In the genomic region with DNA sequence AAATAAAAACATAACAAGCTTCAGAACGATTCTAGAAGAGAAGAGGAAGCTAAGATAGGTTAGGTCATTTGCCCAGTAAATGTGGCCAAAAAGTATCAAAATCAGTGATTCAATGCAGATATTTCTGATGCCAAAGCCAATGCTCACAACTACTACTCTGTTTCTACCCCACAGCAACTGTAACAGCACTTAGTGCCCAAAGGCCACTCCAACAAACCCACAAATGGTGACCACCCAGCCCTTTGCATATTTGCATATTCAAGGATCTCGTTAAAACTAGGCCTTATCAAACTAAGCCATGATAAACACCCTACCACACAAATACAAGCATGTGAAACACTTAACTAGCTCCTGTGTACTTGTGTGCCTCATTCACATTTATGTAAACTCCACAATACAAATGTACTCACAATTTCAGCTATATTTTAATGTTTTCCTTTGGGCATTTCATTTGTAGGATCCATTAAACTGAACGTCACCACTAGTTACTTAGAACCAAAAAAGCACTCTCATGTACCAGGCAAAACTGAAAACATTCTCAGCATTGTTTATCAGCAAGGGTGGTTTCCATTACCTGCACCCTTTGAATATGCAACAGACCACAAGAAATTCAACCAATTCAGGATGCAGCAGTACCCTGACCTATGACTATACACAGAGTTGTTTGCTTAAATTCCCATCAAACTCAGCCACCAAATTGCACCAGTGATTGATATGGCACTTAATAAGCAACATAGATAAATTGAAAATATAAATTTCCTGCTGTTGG, we compare ENCODE assay signal across 1 cellular context.
TF ChIP-seq lines count a peak whose summit lies in the region.

No MANE protein-coding gene starts in this region.

TF ChIP-seq in HepG2, 621 proteins besides CTCF, POLR2A, EP300 and RAD21 (continued from another document):
- TF ChIP-seq, protein P1, sequence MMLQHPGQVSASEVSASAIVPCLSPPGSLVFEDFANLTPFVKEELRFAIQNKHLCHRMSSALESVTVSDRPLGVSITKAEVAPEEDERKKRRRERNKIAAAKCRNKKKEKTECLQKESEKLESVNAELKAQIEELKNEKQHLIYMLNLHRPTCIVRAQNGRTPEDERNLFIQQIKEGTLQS (CRISPR knock-in tag; IDR thresholded peaks at IDR 0.05) = no peak
- TF ChIP-seq, protein P2, sequence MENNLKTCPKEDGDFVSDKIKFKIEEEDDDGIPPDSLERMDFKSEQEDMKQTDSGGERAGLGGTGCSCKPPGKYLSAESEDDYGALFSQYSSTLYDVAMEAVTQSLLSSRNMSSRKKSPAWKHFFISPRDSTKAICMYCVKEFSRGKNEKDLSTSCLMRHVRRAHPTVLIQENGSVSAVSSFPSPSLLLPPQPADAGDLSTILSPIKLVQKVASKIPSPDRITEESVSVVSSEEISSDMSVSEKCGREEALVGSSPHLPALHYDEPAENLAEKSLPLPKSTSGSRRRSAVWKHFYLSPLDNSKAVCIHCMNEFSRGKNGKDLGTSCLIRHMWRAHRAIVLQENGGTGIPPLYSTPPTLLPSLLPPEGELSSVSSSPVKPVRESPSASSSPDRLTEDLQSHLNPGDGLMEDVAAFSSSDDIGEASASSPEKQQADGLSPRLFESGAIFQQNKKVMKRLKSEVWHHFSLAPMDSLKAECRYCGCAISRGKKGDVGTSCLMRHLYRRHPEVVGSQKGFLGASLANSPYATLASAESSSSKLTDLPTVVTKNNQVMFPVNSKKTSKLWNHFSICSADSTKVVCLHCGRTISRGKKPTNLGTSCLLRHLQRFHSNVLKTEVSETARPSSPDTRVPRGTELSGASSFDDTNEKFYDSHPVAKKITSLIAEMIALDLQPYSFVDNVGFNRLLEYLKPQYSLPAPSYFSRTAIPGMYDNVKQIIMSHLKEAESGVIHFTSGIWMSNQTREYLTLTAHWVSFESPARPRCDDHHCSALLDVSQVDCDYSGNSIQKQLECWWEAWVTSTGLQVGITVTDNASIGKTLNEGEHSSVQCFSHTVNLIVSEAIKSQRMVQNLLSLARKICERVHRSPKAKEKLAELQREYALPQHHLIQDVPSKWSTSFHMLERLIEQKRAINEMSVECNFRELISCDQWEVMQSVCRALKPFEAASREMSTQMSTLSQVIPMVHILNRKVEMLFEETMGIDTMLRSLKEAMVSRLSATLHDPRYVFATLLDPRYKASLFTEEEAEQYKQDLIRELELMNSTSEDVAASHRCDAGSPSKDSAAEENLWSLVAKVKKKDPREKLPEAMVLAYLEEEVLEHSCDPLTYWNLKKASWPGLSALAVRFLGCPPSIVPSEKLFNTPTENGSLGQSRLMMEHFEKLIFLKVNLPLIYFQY (CRISPR knock-in tag; IDR thresholded peaks at IDR 0.05; ENCODE audit: borderline replicate concordance) = no peak
